In genomic region chr19:46788101-46788967, GRCh38 we compare ENCODE assay signal across 8 cellular contexts. TPM values are rescaled to one million over a fixed set of nuclear protein-coding genes. Genes with fewer than 3 reads are reported as not detected.
A peak's percentile ranks its signal among the peaks of the same experiment; 100 is the strongest.
DNase-seq lines count a peak whose midpoint lies in the region; ATAC-seq lines count a peak whose summit lies in the region.

TSS of gene SLC1A5 (minus strand) at chr19:46788594. CDS start at chr19:46787965, 629 bp downstream.

- peak; percentile 92 for DNase-seq in NCI-H2029 treated with DMSO at 0.1 percent for 48 hours (lab: John Stamatoyannopoulos, UW)
- DNase-seq in T-helper 2 cell treated with Interferon-gamma antibody and Interleukin-4, amounts not matched to agents 5 μg/mL and 100 μg/mL, for 36 hours (ENCODE audit: low spot score) = peak; percentile 98
- DNase-seq in anterior cingulate cortex (lab: John Stamatoyannopoulos, UW) = peak in 51 of 58 donors; percentile 9 to 83 (median 54)
- peak; percentile 98 for DNase-seq in hepatic stellate cell (ENCODE audit: low spot score)
- DNase-seq in renal cortical epithelial cell (ENCODE audit: low read depth) = peak; percentile 85
- DNase-seq in aorta = peak; percentile 98 to 99

- peak within 1 kb of the TSS; percentile 90 for H3K27ac Mint-ChIP-seq in T-helper 2 cell treated with Interferon-gamma antibody and Interleukin-4, amounts not matched to agents 5 μg/mL and 100 μg/mL, for 36 hours

- H3K36me3 Mint-ChIP-seq in T-helper 2 cell treated with Interferon-gamma antibody and Interleukin-4, amounts not matched to agents 5 μg/mL and 100 μg/mL, for 36 hours (ENCODE audit: low read depth) = peaks cover 37% of the 10 kb centered on the region

- H3K36me3 ChIP-seq in aorta (ENCODE audit: control insufficient read depth in 1 of 2, insufficient read depth in 2 of 2, low read length in 1 of 2) = no peaks in the 10 kb centered on the region

- peak within 1 kb of the TSS in 1 of 2 donors; percentile 43 for H3K27ac ChIP-seq in aorta (ENCODE audit: low read depth in 1 of 2, low read length in 2 of 2)

- intact Hi-C loops in aorta (cut with DNase I) = loop anchor here in 1 of 2 donors (1.0 kb wide), 1 partner anchor 25 kb away; no protein-coding TSS in a partner anchor

- peak within 1 kb of the TSS; percentile 7 to 49 for H3K4me3 ChIP-seq in aorta (ENCODE audit: low read length in 2 of 2)

- peaks cover 2% of the 10 kb centered on the region for H3K27me3 Mint-ChIP-seq in T-helper 2 cell treated with Interferon-gamma antibody and Interleukin-4, amounts not matched to agents 5 μg/mL and 100 μg/mL, for 36 hours (ENCODE audit: low read depth)

- peak; percentile 70 for ATAC-seq in GM18498 (IDR thresholded peaks at IDR 0.05; ENCODE audit: unreplicated experiment)
- peak; percentile 60 for ATAC-seq in HG02970 (IDR thresholded peaks at IDR 0.05; ENCODE audit: low FRiP score, unreplicated experiment)
- peak; percentile 93 for ATAC-seq in aorta (ENCODE audit: low FRiP score)

- no peaks in the 10 kb centered on the region for H3K9me3 Mint-ChIP-seq in T-helper 2 cell treated with Interferon-gamma antibody and Interleukin-4, amounts not matched to agents 5 μg/mL and 100 μg/mL, for 36 hours

- peak within 1 kb of the TSS; percentile 92 for H3K4me3 Mint-ChIP-seq in T-helper 2 cell treated with Interferon-gamma antibody and Interleukin-4, amounts not matched to agents 5 μg/mL and 100 μg/mL, for 36 hours

- 1 to 2% methylated on average over 50 to 52 of the region's 52 CpGs for WGBS in aorta, 2 donors

- peaks cover 48% of the 10 kb centered on the region for H3K4me1 Mint-ChIP-seq in T-helper 2 cell treated with Interferon-gamma antibody and Interleukin-4, amounts not matched to agents 5 μg/mL and 100 μg/mL, for 36 hours (ENCODE audit: low read depth)

- no peaks in the 10 kb centered on the region for H3K4me1 ChIP-seq in aorta (ENCODE audit: control insufficient read depth in 1 of 2, insufficient read depth in 2 of 2, low read length in 2 of 2)

- no peaks in the 10 kb centered on the region for H3K9me3 ChIP-seq in aorta (ENCODE audit: control insufficient read depth, low read length)

- no peaks in the 10 kb centered on the region for H3K27me3 ChIP-seq in aorta (ENCODE audit: control insufficient read depth in 1 of 2, insufficient read depth in 2 of 2, low read length in 1 of 2)

RNA-seq across cellular contexts. Expression of gene SLC1A5, which starts in this region (rescaled TPM):
- total RNA-seq in renal cortical epithelial cell (75.0 and 92.7 TPM in 2 replicates), aorta (10 to 100 TPM; 42.8 to 56.3 TPM)
- 10 to 100 TPM; 15.4 to 44.4 TPM for polyA plus RNA-seq in aorta
